18 cellular contexts compared by ENCODE assay signal in genomic region chr20:59143326-59143725, GRCh38. TPM values are rescaled to one million over a fixed set of nuclear protein-coding genes. Genes with fewer than 3 reads are reported as not detected.
A peak's percentile ranks its signal among the peaks of the same experiment; 100 is the strongest.
DNase-seq lines count a peak whose midpoint lies in the region; ATAC-seq lines count a peak whose summit lies in the region.
"Had no signal": no experiment of that assay in that cellular context is flagged by ENCODE, and none has a peak within 500 bp of the region (broad histone marks: within the 10 kb centered on the region; RNA-seq: fewer than 3 reads in every experiment).

No MANE protein-coding gene starts in this region.

- H3K4ac ChIP-seq in mesenchymal stem cell (ENCODE audit: low read depth in 1 of 2, low read length in 2 of 2) = no peak overlapping the region

- H3K4me1 ChIP-seq in CD4-positive, CD25-positive, alpha-beta regulatory T cell (ENCODE audit: control insufficient read depth, insufficient read depth, low read length, poor library complexity, severe bottlenecking) = peaks cover 44% of the 10 kb centered on the region
- H3K4me1 ChIP-seq in mesenchymal stem cell (ENCODE audit: control insufficient read depth, insufficient read depth, low read depth, low read length) = no peaks in the 10 kb centered on the region
- H3K4me1 ChIP-seq: A549 had no signal

- H3K36me3 ChIP-seq in CD4-positive, CD25-positive, alpha-beta regulatory T cell (ENCODE audit: control insufficient read depth, insufficient read depth, low read length) = peaks cover 8% of the 10 kb centered on the region
- H3K36me3 ChIP-seq in mesenchymal stem cell (ENCODE audit: control insufficient read depth in 1 of 2, insufficient read depth in 2 of 2, low read depth in 1 of 2, low read length in 2 of 2) = no peaks in the 10 kb centered on the region
- H3K36me3 ChIP-seq: BE2C had no signal

- 62% methylated on average over 4 of the region's 5 CpGs for WGBS in mesenchymal stem cell

- peaks cover 60% of the 10 kb centered on the region for H3K4me1 Mint-ChIP-seq in activated T-cell treated with anti-CD3 and anti-CD28 coated beads, Interleukin-2, amount 50 U/mL, for 24 hours (ENCODE audit: low read depth)
- H3K4me1 Mint-ChIP-seq in activated T-cell treated with anti-CD3 and anti-CD28 coated beads, Interleukin-2, amount 50 U/mL, for 72 hours (ENCODE audit: low read depth) = peaks cover 55% of the 10 kb centered on the region
- H3K4me1 Mint-ChIP-seq in CD4-positive, CD25-positive, alpha-beta regulatory T cell = peaks cover 21 to 62% (median 45%) of the 10 kb centered on the region in 4 donors
- H3K4me1 Mint-ChIP-seq in T-cell = peaks cover 44 to 63% (median 55%) of the 10 kb centered on the region in 3 donors
- H3K4me1 Mint-ChIP-seq: GM23338 had no signal

- no peak overlapping the region for H3K14ac ChIP-seq in mesenchymal stem cell (ENCODE audit: low read length in 2 of 2)

- CTCF ChIA-PET in T-cell (lab: Charles Lee) = interaction anchor here (0.5 to 1.0 kb wide), 5 partner anchors 18 to 65 kb away, joined by 3 to 4 read pairs (median 4); no protein-coding TSS in a partner anchor

- POLR2A ChIA-PET in T-cell (lab: Charles Lee) = interaction anchor here in 1 of 2 donors (0.9 kb wide), 1 partner anchor 20 kb away, joined by 6 read pairs; no protein-coding TSS in a partner anchor

- H3K27ac Mint-ChIP-seq in activated T-cell treated with anti-CD3 and anti-CD28 coated beads, Interleukin-2, amount 50 U/mL, for 24 hours = peak overlapping the region; percentile 57
- H3K27ac Mint-ChIP-seq in activated T-cell treated with anti-CD3 and anti-CD28 coated beads, Interleukin-2, amount 50 U/mL, for 72 hours = no peak overlapping the region
- H3K27ac Mint-ChIP-seq in CD4-positive, CD25-positive, alpha-beta regulatory T cell = peak overlapping the region in 2 of 3 donors; percentile 69 to 100
- H3K27ac Mint-ChIP-seq in T-cell = peak overlapping the region; percentile 23 to 52
- H3K27ac Mint-ChIP-seq: GM23338 had no signal

- H4K8ac ChIP-seq in mesenchymal stem cell (ENCODE audit: low read length) = no peak overlapping the region

- H3K18ac ChIP-seq in mesenchymal stem cell (ENCODE audit: low read depth in 1 of 2, low read length in 2 of 2) = no peak overlapping the region

- no peak overlapping the region for H3K9ac ChIP-seq in mesenchymal stem cell (ENCODE audit: low read length)

- no peak overlapping the region for H2BK120ac ChIP-seq in mesenchymal stem cell (ENCODE audit: low read depth, low read length)

- H2BK15ac ChIP-seq in mesenchymal stem cell (ENCODE audit: low read depth, poor library complexity, severe bottlenecking) = no peak overlapping the region

- H3K23ac ChIP-seq in mesenchymal stem cell (ENCODE audit: low read length in 2 of 2) = no peak overlapping the region

- no peaks in the 10 kb centered on the region for H3K79me1 ChIP-seq in mesenchymal stem cell (replicated peaks; ENCODE audit: low read length, poor library complexity, severe bottlenecking)

- peak overlapping the region; percentile 12 for H4K91ac ChIP-seq in mesenchymal stem cell (ENCODE audit: low read length)

- H2AFZ ChIP-seq in mesenchymal stem cell (ENCODE audit: low read depth, low read length) = no peak overlapping the region
- H2AFZ ChIP-seq: GM23338 had no signal

- no peaks in the 10 kb centered on the region for H3K27me3 ChIP-seq in CD4-positive, CD25-positive, alpha-beta regulatory T cell (ENCODE audit: control insufficient read depth, insufficient read depth, low read length)
- H3K27me3 ChIP-seq in mesenchymal stem cell (ENCODE audit: control insufficient read depth in 1 of 2, insufficient read depth in 1 of 2, low read length in 2 of 2) = no peaks in the 10 kb centered on the region

- H3K4me3 Mint-ChIP-seq in activated T-cell treated with anti-CD3 and anti-CD28 coated beads, Interleukin-2, amount 50 U/mL, for 24 hours = no peak overlapping the region
- H3K4me3 Mint-ChIP-seq in activated T-cell treated with anti-CD3 and anti-CD28 coated beads, Interleukin-2, amount 50 U/mL, for 72 hours = no peak overlapping the region
- H3K4me3 Mint-ChIP-seq in CD4-positive, CD25-positive, alpha-beta regulatory T cell = peak overlapping the region in 1 of 4 donors; percentile 96
- H3K4me3 Mint-ChIP-seq in T-cell = no peak overlapping the region
- H3K4me3 Mint-ChIP-seq: CD8-positive, alpha-beta T cell; GM23338 had no signal

- H3K4me3 ChIP-seq in CD4-positive, CD25-positive, alpha-beta regulatory T cell (ENCODE audit: low read depth, low read length) = no peak overlapping the region
- no peak overlapping the region for H3K4me3 ChIP-seq in mesenchymal stem cell (ENCODE audit: insufficient read depth in 1 of 2, low read depth in 1 of 2, low read length in 2 of 2)
- H3K4me3 ChIP-seq: A549, GM23338 had no signal

- H2AK5ac ChIP-seq in mesenchymal stem cell (ENCODE audit: low read length, severe bottlenecking) = no peak overlapping the region

- no peaks in the 10 kb centered on the region for H3K9me3 ChIP-seq in CD4-positive, CD25-positive, alpha-beta regulatory T cell (ENCODE audit: control insufficient read depth in 2 of 2, low read length in 2 of 2)
- no peaks in the 10 kb centered on the region for H3K9me3 ChIP-seq in mesenchymal stem cell (ENCODE audit: control insufficient read depth, low read length)
- H3K9me3 ChIP-seq: A549, BE2C had no signal

- peaks cover 13% of the 10 kb centered on the region for H3K36me3 Mint-ChIP-seq in activated T-cell treated with anti-CD3 and anti-CD28 coated beads, Interleukin-2, amount 50 U/mL, for 24 hours (ENCODE audit: low read depth)
- H3K36me3 Mint-ChIP-seq in activated T-cell treated with anti-CD3 and anti-CD28 coated beads, Interleukin-2, amount 50 U/mL, for 72 hours (ENCODE audit: insufficient read depth in 2 of 2) = peaks cover 5 to 11% of the 10 kb centered on the region in 2 donors
- H3K36me3 Mint-ChIP-seq in CD4-positive, CD25-positive, alpha-beta regulatory T cell = peaks cover 18% of the 10 kb centered on the region
- H3K36me3 Mint-ChIP-seq in T-cell = peaks cover 6% of the 10 kb centered on the region

- H3K27me3 Mint-ChIP-seq in activated T-cell treated with anti-CD3 and anti-CD28 coated beads, Interleukin-2, amount 50 U/mL, for 24 hours = no peaks in the 10 kb centered on the region
- no peaks in the 10 kb centered on the region for H3K27me3 Mint-ChIP-seq in activated T-cell treated with anti-CD3 and anti-CD28 coated beads, Interleukin-2, amount 50 U/mL, for 72 hours (ENCODE audit: low read depth)
- no peaks in the 10 kb centered on the region for H3K27me3 Mint-ChIP-seq in CD4-positive, CD25-positive, alpha-beta regulatory T cell
- no peaks in the 10 kb centered on the region for H3K27me3 Mint-ChIP-seq in T-cell

- no peaks in the 10 kb centered on the region for H3K9me3 Mint-ChIP-seq in activated T-cell treated with anti-CD3 and anti-CD28 coated beads, Interleukin-2, amount 50 U/mL, for 24 hours
- H3K9me3 Mint-ChIP-seq in activated T-cell treated with anti-CD3 and anti-CD28 coated beads, Interleukin-2, amount 50 U/mL, for 72 hours = no peaks in the 10 kb centered on the region
- peaks cover 0 to 10% (median 0%) of the 10 kb centered on the region in 7 donors for H3K9me3 Mint-ChIP-seq in CD4-positive, CD25-positive, alpha-beta regulatory T cell
- H3K9me3 Mint-ChIP-seq in T-cell = no peaks in the 10 kb centered on the region
- H3K9me3 Mint-ChIP-seq: CD8-positive, alpha-beta T cell had no signal

- no peak overlapping the region for H2BK5ac ChIP-seq in mesenchymal stem cell (ENCODE audit: low read depth, low read length, poor library complexity, severe bottlenecking)

- no peak overlapping the region for H3K27ac ChIP-seq in CD4-positive, CD25-positive, alpha-beta regulatory T cell (ENCODE audit: insufficient read depth, low read length, poor library complexity, severe bottlenecking)
- H3K27ac ChIP-seq in mesenchymal stem cell (ENCODE audit: low read length, poor library complexity, severe bottlenecking) = no peak overlapping the region
- H3K27ac ChIP-seq: A549, C4-2B had no signal

- no peak for DNase-seq in activated T-cell treated with anti-CD3 and anti-CD28 coated beads, Interleukin-2, amount 50 U/mL, for 24 hours
- DNase-seq in activated T-cell treated with anti-CD3 and anti-CD28 coated beads, Interleukin-2, amount 50 U/mL, for 72 hours = no peak
- DNase-seq in CD4-positive, CD25-positive, alpha-beta regulatory T cell = no peak
- DNase-seq in T-cell = no peak
- no peak for DNase-seq in mesenchymal stem cell
- no peak for DNase-seq in NCI-H1092 treated with DMSO at 0.1 percent for 48 hours (lab: John Stamatoyannopoulos, UW)
- DNase-seq: BE2C, COR-L47, DMS153, EL, H7 had no signal

- no peak for ATAC-seq in activated T-cell treated with anti-CD3 and anti-CD28 coated beads, Interleukin-2, amount 50 U/mL, for 72 hours (replicated peaks in 1 of 2)
- ATAC-seq in CD4-positive, CD25-positive, alpha-beta regulatory T cell (ENCODE audit: low read depth in 2 of 2) = no peak
- ATAC-seq in T-cell (replicated peaks in 1 of 4) = no peak
- no peak for ATAC-seq in HG02623 (IDR thresholded peaks at IDR 0.05; ENCODE audit: unreplicated experiment)
- ATAC-seq: A549; CD8-positive, alpha-beta T cell; GM23338 had no signal

- H3K4me2 ChIP-seq in mesenchymal stem cell (ENCODE audit: low read length, poor library complexity, severe bottlenecking) = no peak overlapping the region
- H3K4me2 ChIP-seq: A549, GM23338 had no signal

- H2BK12ac ChIP-seq in mesenchymal stem cell (ENCODE audit: low read length in 2 of 2) = no peak overlapping the region

RNA-seq across cellular contexts. Expression of gene ZNF831, which starts 20.3 kb away (rescaled TPM):
- 1 to 10 TPM; 8.2 to 9.0 TPM for total RNA-seq in activated T-cell treated with anti-CD3 and anti-CD28 coated beads, Interleukin-2, amount 50 U/mL, for 72 hours
- total RNA-seq in CD4-positive, CD25-positive, alpha-beta regulatory T cell = 90.3 TPM
- polyA plus RNA-seq in CD4-positive, CD25-positive, alpha-beta regulatory T cell = 10 to 100 TPM; 15.9 to 22.1 (median 17.6) TPM
- total RNA-seq in T-cell = 10 to 100 TPM; 23.1 to 48.0 (median 29.7) TPM
- not detected for polyA plus RNA-seq in mesenchymal stem cell (2013, experiment 1 of 2)
- polyA plus RNA-seq in mesenchymal stem cell (2013, experiment 2 of 2) = not detected
- total RNA-seq: GM23338, H7, HT-29 had no signal
- polyA plus RNA-seq: A549, AG04450, GM23338 had no signal
